19 cellular contexts compared by ENCODE assay signal in genomic region chr5:66884589-66885228, GRCh38.
DNase-seq lines count a peak whose midpoint lies in the region; ATAC-seq, FAIRE-seq and TF ChIP-seq lines count a peak whose summit lies in the region.
"Had no signal": no experiment of that assay in that cellular context is flagged by ENCODE, and none has a peak within 500 bp of the region (broad histone marks: within the 10 kb centered on the region; RNA-seq: fewer than 3 reads in every experiment).

No MANE protein-coding gene starts in this region.

- TF ChIP-seq EP300 in A549 (IDR thresholded peaks at IDR 0.05): no peak

- TF ChIP-seq CTCF in A549 (IDR thresholded peaks at IDR 0.05): no peak
- TF ChIP-seq CTCF in PC-9 (conservative IDR thresholded peaks at IDR 0.05): no peak
- TF ChIP-seq CTCF in CD14-positive monocyte (IDR thresholded peaks at IDR 0.05): no peak

- intact Hi-C loops in PC-9 (cut with micrococcal nuclease; ENCODE audit: unreplicated experiment) (no loop called here), CD14-positive monocyte (cut with micrococcal nuclease) (loop anchor here in 1 of 2 donors (10.0 kb wide), 1 partner anchor 50 kb away; no protein-coding TSS in a partner anchor)

- no peaks in the 10 kb centered on the region for H3K9me3 Mint-ChIP-seq in CD14-positive monocyte
- H3K9me3 Mint-ChIP-seq: CD8-positive, alpha-beta T cell; GM23338 had no signal

- peaks cover 55% of the 10 kb centered on the region for H3K4me1 ChIP-seq in A549
- H3K4me1 ChIP-seq in PC-9 (replicated peaks; ENCODE audit: insufficient read depth): peaks cover 47% of the 10 kb centered on the region

- no peak overlapping the region for H3K4me3 Mint-ChIP-seq in CD14-positive monocyte
- H3K4me3 Mint-ChIP-seq: B cell; CD8-positive, alpha-beta T cell; GM23338 had no signal

- H3K36me3 ChIP-seq in PC-9 (ENCODE audit: low read depth): no peaks in the 10 kb centered on the region

- BruUV-seq in PC-9 (replicated peaks; lab: Mats Ljungman, UMichigan): no TSS peak

- peaks cover 27% of the 10 kb centered on the region for H3F3A ChIP-seq in PC-9 (ENCODE audit: insufficient read depth, low read depth)

- ATAC-seq in A549: peak in 1 of 2 experiments; percentile 78; a peak in 3 of 6 replicates
- no peak for ATAC-seq in GM18511 (IDR thresholded peaks at IDR 0.05; ENCODE audit: unreplicated experiment)
- ATAC-seq: CD8-positive, alpha-beta T cell; GM23338 had no signal

- 45% methylated on average over 8 of the region's 8 CpGs for WGBS in A549 (ENCODE audit: missing lambda C conversion rate)

- H3K27ac Mint-ChIP-seq in CD14-positive monocyte: no peak overlapping the region
- H3K27ac Mint-ChIP-seq: B cell; CD8-positive, alpha-beta T cell; GM23338 had no signal

- H3K27me3 ChIP-seq in PC-9 (ENCODE audit: insufficient read depth, low read depth): no peaks in the 10 kb centered on the region

- H3K79me2 ChIP-seq in PC-9 (ENCODE audit: low read depth): no peaks in the 10 kb centered on the region

- H3K9me3 ChIP-seq in A549 (no peaks in the 10 kb centered on the region), PC-9 (ENCODE audit: insufficient read depth, low read depth) (peaks cover 3% of the 10 kb centered on the region; the same call in 1 of the 2 replicates)

- DNase-seq in A549 (ENCODE audit: low read depth in 1 of 2, low spot score in 1 of 2) (peak in 1 of 2 experiments; percentile 66), PC-9 (no peak), left kidney (ENCODE audit: low read depth, low spot score) (peak; percentile 17), renal cortical epithelial cell (ENCODE audit: low read depth) (peak; percentile 52), DMS79 treated with DMSO at 0.1 percent for 48 hours (lab: John Stamatoyannopoulos, UW) (no peak), erythroblast (lab: John Stamatoyannopoulos, UW) (no peak), CD14-positive monocyte (ENCODE audit: low spot score) (no peak)
- DNase-seq: CD8-positive, alpha-beta T cell; COR-L47; DMS153; DND-41; GDM1; H7 had no signal

- TF ChIP-seq POLR2A in A549 (IDR thresholded peaks at IDR 0.05; ENCODE audit: low read length) (no peak), erythroblast (IDR thresholded peaks at IDR 0.05; ENCODE audit: low read length) (no peak)

- FAIRE-seq in A549 (lab: Jason Lieb, UNC): no peak
- FAIRE-seq: D721Med, GM12892 had no signal

- CTCF ChIA-PET in A549 (lab: Yijun Ruan, JAX) (interaction anchor here (0.9 to 1.0 kb wide), 2 partner anchors 15 to 49 kb away, joined by 3 read pairs; no protein-coding TSS in a partner anchor), PC-9 (lab: Charles Lee) (no interaction called here)

- H2AFZ ChIP-seq in PC-9: no peak overlapping the region
- H2AFZ ChIP-seq: GM23338 had no signal

- no peaks in the 10 kb centered on the region for H3K9me2 ChIP-seq in PC-9 (ENCODE audit: insufficient read depth)

- H3K4me3 ChIP-seq in A549 (no peak overlapping the region), PC-9 (no peak overlapping the region)
- H3K4me3 ChIP-seq: GM23338 had no signal

- no peak for TF ChIP-seq RAD21 in A549 (conservative IDR thresholded peaks at IDR 0.05 in 1 of 2, IDR thresholded peaks at IDR 0.05 in 1 of 2)

- POLR2A ChIA-PET in A549 (lab: Yijun Ruan, JAX) (no interaction called here), PC-9 (lab: Charles Lee; ENCODE audit: unreplicated experiment) (no interaction called here)

- H3K4me2 ChIP-seq in A549 (peak overlapping the region; percentile 59), PC-9 (peak overlapping the region; percentile 21)
- H3K4me2 ChIP-seq: GM23338 had no signal

- no peaks in the 10 kb centered on the region for H3K36me3 Mint-ChIP-seq in CD14-positive monocyte
- H3K36me3 Mint-ChIP-seq: CD8-positive, alpha-beta T cell had no signal

- H3K27me3 Mint-ChIP-seq in CD14-positive monocyte (ENCODE audit: low read depth in 3 of 3): peaks cover 0 to 3% (median 0%) of the 10 kb centered on the region in 3 donors

- H3K27ac ChIP-seq in A549: peak overlapping the region; percentile 75 to 86
- H3K27ac ChIP-seq in PC-9: 0 out of 2 replicates have a peak overlapping the region, but pooled peaks have one; percentile 98
- H3K27ac ChIP-seq: C4-2B had no signal

- H3K4me1 Mint-ChIP-seq in CD14-positive monocyte: peaks cover 11% of the 10 kb centered on the region

- H4K20me1 ChIP-seq in PC-9 (ENCODE audit: insufficient read depth): no peaks in the 10 kb centered on the region

TF ChIP-seq in A549, 52 proteins besides CTCF, POLR2A, EP300 and RAD21:
- TF ChIP-seq CEBPB (IDR thresholded peaks at IDR 0.05) (peak; percentile 23 to 77; a peak in 2 of 4 replicates), PHF8 (IDR thresholded peaks at IDR 0.05; ENCODE audit: borderline replicate concordance, low read depth) (no peak), MYC (IDR thresholded peaks at IDR 0.05; ENCODE audit: borderline replicate concordance, low read length) (no peak), EHF (CRISPR knock-in tag; IDR thresholded peaks at IDR 0.05) (no peak), NPAS2 (CRISPR knock-in tag; IDR thresholded peaks at IDR 0.05; ENCODE audit: borderline replicate concordance) (no peak), MAX (IDR thresholded peaks at IDR 0.05) (0 out of 2 replicates have a peak, but pooled peaks have one; percentile 20), ZC3H11A (IDR thresholded peaks at IDR 0.05) (no peak), POLR2AphosphoS2 (conservative IDR thresholded peaks at IDR 0.05; ENCODE audit: low read length) (no peak), HMGXB4 (CRISPR knock-in tag; IDR thresholded peaks at IDR 0.05; ENCODE audit: borderline replicate concordance) (no peak), GATA3 (IDR thresholded peaks at IDR 0.05; ENCODE audit: borderline replicate concordance) (0 out of 2 replicates have a peak, but pooled peaks have one; percentile 24)

Comparison
In these comparisons a context has a peak if more than half of its experiments do, and no peak if none do; other contexts are left out.
1. DNase-seq: peak in left kidney (single experiment) and renal cortical epithelial cell (single experiment); none in PC-9 (0 of 2), DMS79 treated with DMSO at 0.1 percent for 48 hours (single experiment), erythroblast (0 of 2) and CD14-positive monocyte (single experiment).